Comparison of ENCODE assay signal across 1 cellular context in the genomic region with DNA sequence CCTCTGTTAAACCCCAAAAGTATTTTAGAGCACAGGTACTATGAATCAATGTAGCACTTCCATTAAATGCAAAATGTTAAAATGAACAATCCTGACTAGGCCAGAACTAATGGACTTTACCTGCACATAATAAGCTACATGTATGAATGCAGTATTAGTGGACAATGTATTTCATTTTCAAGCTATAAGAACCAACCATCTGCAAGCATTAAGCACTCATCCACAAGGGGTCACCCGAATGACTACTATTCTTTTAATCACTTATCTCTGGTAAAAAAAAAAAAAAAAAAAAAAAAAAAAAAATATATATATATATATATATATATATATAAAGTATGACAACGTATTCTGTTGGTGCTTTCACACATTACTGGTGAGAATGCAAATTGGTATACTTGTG.
TF ChIP-seq lines count a peak whose summit lies in the region.

No MANE protein-coding gene starts in this region.

TF ChIP-seq in IMR-90, 13 proteins besides CTCF, POLR2A, EP300 and RAD21 (continued from another document):
- TF ChIP-seq, protein P1, sequence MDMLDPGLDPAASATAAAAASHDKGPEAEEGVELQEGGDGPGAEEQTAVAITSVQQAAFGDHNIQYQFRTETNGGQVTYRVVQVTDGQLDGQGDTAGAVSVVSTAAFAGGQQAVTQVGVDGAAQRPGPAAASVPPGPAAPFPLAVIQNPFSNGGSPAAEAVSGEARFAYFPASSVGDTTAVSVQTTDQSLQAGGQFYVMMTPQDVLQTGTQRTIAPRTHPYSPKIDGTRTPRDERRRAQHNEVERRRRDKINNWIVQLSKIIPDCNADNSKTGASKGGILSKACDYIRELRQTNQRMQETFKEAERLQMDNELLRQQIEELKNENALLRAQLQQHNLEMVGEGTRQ (IDR thresholded peaks at IDR 0.05; ENCODE audit: low read depth, low read length) = no peak
TF ChIP-seq in IMR-90: peak in this region for 1.
